In the genomic region with DNA sequence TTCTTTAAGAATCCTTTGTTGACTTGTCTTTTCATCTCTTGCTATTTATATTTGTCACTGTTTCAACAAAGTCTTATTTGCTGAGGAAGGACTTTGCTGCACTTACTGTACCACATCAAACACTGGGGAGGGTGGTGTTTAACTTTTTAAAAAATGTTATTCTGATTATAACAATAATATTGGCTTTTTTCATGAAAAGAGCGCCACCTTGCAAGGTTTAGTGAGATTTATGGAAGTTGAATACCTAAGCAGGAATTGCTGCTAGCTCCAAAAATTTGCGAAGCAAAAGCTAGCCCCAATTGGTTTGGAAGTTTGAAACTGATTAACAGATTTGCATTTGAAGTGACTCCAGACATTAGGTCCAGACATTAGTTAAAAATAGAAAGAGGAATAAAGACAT, we compare ENCODE assay signal across 26 cellular contexts. TPM values are rescaled to one million over a fixed set of nuclear protein-coding genes. Genes with fewer than 3 reads are reported as not detected.
A peak's percentile ranks its signal among the peaks of the same experiment; 100 is the strongest.
DNase-seq lines count a peak whose midpoint lies in the region; FAIRE-seq and TF ChIP-seq lines count a peak whose summit lies in the region.
"Had no signal": no experiment of that assay in that cellular context is flagged by ENCODE, and none has a peak within 500 bp of the region (broad histone marks: within the 10 kb centered on the region; RNA-seq: fewer than 3 reads in every experiment).

No MANE protein-coding gene starts in this region.

- TF ChIP-seq CTCF in OCI-LY1 (IDR thresholded peaks at IDR 0.05; ENCODE audit: low read length) (peak; percentile 19; the same call in 1 of the 2 replicates), H1 (IDR thresholded peaks at IDR 0.05; ENCODE audit: control extremely low read depth in 1 of 3, insufficient read depth in 1 of 3, low read depth in 1 of 3, low read length in 3 of 3) (no peak), retinal pigment epithelial cell (conservative IDR thresholded peaks at IDR 0.05; ENCODE audit: low read depth, low read length) (peak; percentile 38)

- CTCF ChIA-PET in H1 (lab: Charles Lee; ENCODE audit: partially characterized antibody), result interaction anchor here (1.3 to 17.2 kb wide), 4 partner anchors 22 to 60 kb away, joined by 3 to 485 read pairs (median 8); partner anchors contain the start of gene ZIC4

- no peak overlapping the region for H4K8ac ChIP-seq in H1 (ENCODE audit: extremely low read depth, insufficient read depth, low read length)

- H4K91ac ChIP-seq in H1 (replicated peaks; ENCODE audit: insufficient read length, low read length), result no peak overlapping the region

- H3K9ac ChIP-seq in OCI-LY1 (ENCODE audit: low read length) (no peak overlapping the region), H1 (replicated peaks in 1 of 4; ENCODE audit: extremely low read depth in 1 of 4, low read depth in 3 of 4, low read length in 3 of 4) (no peak overlapping the region)

- WGBS in H1 (ENCODE audit: extremely low coverage in 1 of 2, insufficient coverage in 1 of 2, insufficient read length in 1 of 2, insufficient replicate concordance in 2 of 2, low coverage in 1 of 2, low lambda C conversion rate in 2 of 2, missing lambda C conversion rate in 1 of 2), 2 experiments, result 7% methylated on average over 2 of the region's 2 CpGs; no CpG with 5 or more reads in 1 of the 2 experiments

- DNase-seq in DMS53 (lab: John Stamatoyannopoulos, UW), result peak; percentile 25
- no peak for DNase-seq in DMS53 treated with DMSO at 0.1 percent for 48 hours (lab: John Stamatoyannopoulos, UW; ENCODE audit: unreplicated experiment)
- no peak for DNase-seq in H1 (ENCODE audit: low read depth in 1 of 2, low spot score in 2 of 2)
- no peak for DNase-seq in retinal pigment epithelial cell (ENCODE audit: low read depth)
- no peak for DNase-seq in NCI-H1694 (lab: John Stamatoyannopoulos, UW)
- no peak for DNase-seq in HPDE6-E6E7 (ENCODE audit: extremely low spot score)
- DNase-seq in GM19239 (ENCODE audit: insufficient read length, low spot score), result no peak
- DNase-seq: 8988T; activated CD4-positive, alpha-beta T cell treated with anti-CD3 and anti-CD28 coated beads for 1 hour; activated naive CD4-positive, alpha-beta T cell; activated T-cell treated with anti-CD3 and anti-CD28 coated beads, Interleukin-2, amount 50 U/mL, for 4 hours; Calu3; effector CD8-positive, alpha-beta T cell; islet precursor cell; Kasumi-1; NCI-H1092 treated with DMSO at 0.1 percent for 48 hours; NCI-H2029 treated with DMSO at 0.1 percent for 48 hours; NCI-H226; NCI-H774; right cardiac atrium; Right ventricle myocardium superior had no signal

- H3K9me2 ChIP-seq in OCI-LY1 (ENCODE audit: low read depth, low read length), result no peaks in the 10 kb centered on the region

- no peaks in the 10 kb centered on the region for H3K9me3 ChIP-seq in OCI-LY1 (ENCODE audit: low read length)
- no peaks in the 10 kb centered on the region for H3K9me3 ChIP-seq in H1 (ENCODE audit: insufficient read depth in 2 of 2, low read depth in 1 of 2, low read length in 1 of 2)

- H2BK15ac ChIP-seq in H1 (ENCODE audit: low read length), result no peak overlapping the region

- H2AFZ ChIP-seq in OCI-LY1 (ENCODE audit: low read length) (no peak overlapping the region), H1 (ENCODE audit: low read length) (no peak overlapping the region)

- H3K27me3 ChIP-seq in OCI-LY1 (ENCODE audit: insufficient read depth, low read length), result no peaks in the 10 kb centered on the region
- H3K27me3 ChIP-seq in H1 (replicated peaks in 1 of 4; ENCODE audit: control insufficient read depth in 3 of 4, extremely low read depth in 1 of 4, insufficient read depth in 3 of 4, low read length in 3 of 4), result peaks cover 68 to 98% (median 88%) of the 10 kb centered on the region in 4 experiments

- H3K36me3 ChIP-seq in OCI-LY1 (ENCODE audit: insufficient read depth, low read length) (no peaks in the 10 kb centered on the region), H1 (ENCODE audit: control insufficient read depth in 2 of 4, insufficient read depth in 4 of 4, low read length in 3 of 4) (peaks cover 0 to 3% (median 0%) of the 10 kb centered on the region in 4 experiments; a peak in 1 of 8 replicates)
- H3K36me3 ChIP-seq: esophagus muscularis mucosa, tibial nerve had no signal

- no peak overlapping the region for H3K14ac ChIP-seq in H1 (ENCODE audit: insufficient read length)

- H3K27ac ChIP-seq in OCI-LY1 (ENCODE audit: low read depth, low read length, poor library complexity, severe bottlenecking) (no peak overlapping the region), H1 (ENCODE audit: low read depth, low read length) (no peak overlapping the region)
- H3K27ac ChIP-seq: C4-2B, esophagus muscularis mucosa, tibial nerve had no signal

- no peak for FAIRE-seq in H1 (lab: Jason Lieb, UNC)
- no peak for FAIRE-seq in GM19239 (lab: Jason Lieb, UNC)
- FAIRE-seq: TTC549 had no signal

- no peak overlapping the region for H2AK5ac ChIP-seq in H1 (ENCODE audit: low read depth, low read length)

- no peak for TF ChIP-seq EP300 in H1 (IDR thresholded peaks at IDR 0.05; ENCODE audit: borderline replicate concordance in 1 of 2, low read depth in 2 of 2, low read length in 2 of 2)

- no peak overlapping the region for H2BK120ac ChIP-seq in H1 (replicated peaks; ENCODE audit: low read depth, low read length)

- POLR2A ChIA-PET in H1 (lab: Charles Lee; ENCODE audit: partially characterized antibody), result no interaction called here

- H3K79me2 ChIP-seq in OCI-LY1 (ENCODE audit: insufficient read depth, low read length) (no peaks in the 10 kb centered on the region), H1 (ENCODE audit: control insufficient read depth in 1 of 2, insufficient read depth in 2 of 2, low read length in 2 of 2) (no peaks in the 10 kb centered on the region)

- H3F3A ChIP-seq in OCI-LY1 (ENCODE audit: insufficient read depth, low read length), result no peaks in the 10 kb centered on the region

- TF ChIP-seq POLR2A in H1 (IDR thresholded peaks at IDR 0.05; ENCODE audit: control extremely low read depth in 1 of 2, low read depth in 2 of 2, low read length in 2 of 2), result no peak

- TF ChIP-seq RAD21 in H1 (IDR thresholded peaks at IDR 0.05 in 1 of 2, conservative IDR thresholded peaks at IDR 0.05 in 1 of 2; ENCODE audit: low read depth in 2 of 2, low read length in 2 of 2), result no peak

- H3K4me2 ChIP-seq in OCI-LY1 (ENCODE audit: low read length), result no peak overlapping the region
- H3K4me2 ChIP-seq in H1 (ENCODE audit: insufficient read depth in 1 of 2, low read depth in 2 of 2, low read length in 2 of 2), result no peak overlapping the region

- no peak overlapping the region for H3K18ac ChIP-seq in H1 (ENCODE audit: extremely low read depth, low read length)

- H3K4ac ChIP-seq in H1 (replicated peaks; ENCODE audit: insufficient read length, low read depth, low read length), result no peak overlapping the region

- H2BK12ac ChIP-seq in H1 (ENCODE audit: low read depth, low read length), result no peak overlapping the region

- no peak overlapping the region for H3K23ac ChIP-seq in H1 (ENCODE audit: insufficient read length)

- H3K79me1 ChIP-seq in H1 (ENCODE audit: low read depth, low read length), result no peaks in the 10 kb centered on the region

- H2BK5ac ChIP-seq in H1 (ENCODE audit: low read depth, low read length), result no peak overlapping the region

- H3K4me1 ChIP-seq in OCI-LY1 (ENCODE audit: insufficient read depth, low read length, severe bottlenecking), result no peaks in the 10 kb centered on the region
- peaks cover 10 to 26% (median 18%) of the 10 kb centered on the region in 4 experiments for H3K4me1 ChIP-seq in H1 (replicated peaks in 1 of 4; ENCODE audit: control insufficient read depth in 3 of 4, insufficient read depth in 4 of 4, low read length in 3 of 4)

- no peak overlapping the region for H3K56ac ChIP-seq in H1 (replicated peaks; ENCODE audit: insufficient read length, low read depth, low read length)

- H3K4me3 ChIP-seq in OCI-LY1 (ENCODE audit: low read depth, low read length, poor library complexity, severe bottlenecking) (no peak overlapping the region), H1 (ENCODE audit: extremely low read depth in 1 of 4, insufficient read depth in 2 of 4, low read depth in 3 of 4, low read length in 4 of 4) (no peak overlapping the region), retinal pigment epithelial cell (ENCODE audit: low read length) (no peak overlapping the region)
- H3K4me3 ChIP-seq: esophagus muscularis mucosa, tibial nerve had no signal

- H4K5ac ChIP-seq in H1 (ENCODE audit: insufficient read length, low read depth, low read length), result no peak overlapping the region

- no peak overlapping the region for H2BK20ac ChIP-seq in H1 (ENCODE audit: low read length)

- peaks cover 9% of the 10 kb centered on the region; the same call in 1 of the 2 replicates for H3K23me2 ChIP-seq in H1 (ENCODE audit: low read depth, low read length)

- no peaks in the 10 kb centered on the region for H4K20me1 ChIP-seq in OCI-LY1 (ENCODE audit: insufficient read depth, low read length)
- H4K20me1 ChIP-seq in H1 (replicated peaks in 1 of 2; ENCODE audit: control insufficient read depth in 1 of 2, insufficient read depth in 2 of 2, low read length in 2 of 2), result peaks cover 14 to 16% of the 10 kb centered on the region in 2 experiments

TF ChIP-seq in H1, 55 proteins besides CTCF, POLR2A, EP300 and RAD21 (continues in another document):
- TF ChIP-seq CHD2 (IDR thresholded peaks at IDR 0.05; ENCODE audit: low read length) (no peak), SUZ12 (IDR thresholded peaks at IDR 0.05; ENCODE audit: low read length) (peak; percentile 44), ZNF274 (IDR thresholded peaks at IDR 0.05; ENCODE audit: borderline replicate concordance, extremely low read depth, low read length) (no peak), CEBPB (IDR thresholded peaks at IDR 0.05; ENCODE audit: low read depth, low read length) (no peak)

RNA-seq across cellular contexts. Expression of gene ZIC1, which starts 6.7 kb away (rescaled TPM):
- total RNA-seq in H1 (2021; fragmentation: NEBNext Ultra II Directional; extraction: Animal tissue kit (Norgen Biotek cat#: 25700)), result 1.5 and 2.2 TPM in 2 replicates
- polyA plus RNA-seq in H1 (2011; rRNA removed), result 0.80 and 3.6 TPM in 2 replicates
- polyA plus RNA-seq in H1 (2011; cell fraction: cytosol; rRNA removed), result 1.7 TPM
- polyA plus RNA-seq in H1 (2011; cell fraction: nucleus; rRNA removed), result 2.7 TPM
- 0.27 to 0.77 TPM (median 0.60 TPM) in 4 replicates for polyA plus RNA-seq in H1 (2012, experiment 1 of 2)
- 0.08 TPM for polyA plus RNA-seq in H1 (2012, experiment 2 of 2)
- polyA plus RNA-seq in H1 (2013, experiment 1 of 2), result 1.4 TPM
- polyA plus RNA-seq in H1 (2013, experiment 2 of 2), result 0.75 TPM
- 0.07 and 0.47 TPM in 2 replicates for polyA minus RNA-seq in H1 (2011; rRNA and poly(A)+ RNA removed)
- polyA minus RNA-seq in H1 (2011; cell fraction: cytosol; rRNA and poly(A)+ RNA removed), result 1.6 TPM
- polyA minus RNA-seq in H1 (2011; cell fraction: nucleus; rRNA and poly(A)+ RNA removed), result 2.4 TPM
- total RNA-seq: activated T-cell treated with anti-CD3 and anti-CD28 coated beads, Interleukin-2, amount 50 U/mL, for 4 hours; Calu3; esophagus muscularis mucosa; Right ventricle myocardium superior; tibial nerve had no signal
- polyA plus RNA-seq: right cardiac atrium had no signal

RNA-seq across cellular contexts. Expression of gene ZIC4, which starts 9.5 kb away (rescaled TPM):
- total RNA-seq in H1 (2021; fragmentation: NEBNext Ultra II Directional; extraction: Animal tissue kit (Norgen Biotek cat#: 25700)), result 0.13 TPM in 1 of 2 replicates, not detected in the other
- 0.03 and 0.31 TPM in 2 replicates for polyA plus RNA-seq in H1 (2011; rRNA removed)
- polyA plus RNA-seq in H1 (2011; cell fraction: cytosol; rRNA removed), result 0.08 TPM
- 0.27 TPM for polyA plus RNA-seq in H1 (2011; cell fraction: nucleus; rRNA removed)
- 0.27 TPM in 1 of 4 replicates, not detected in the others for polyA plus RNA-seq in H1 (2012, experiment 1 of 2)
- 0.08 TPM for polyA plus RNA-seq in H1 (2012, experiment 2 of 2)
- 0.06 TPM for polyA plus RNA-seq in H1 (2013, experiment 1 of 2)
- 0.06 TPM for polyA plus RNA-seq in H1 (2013, experiment 2 of 2)
- polyA minus RNA-seq in H1 (2011; rRNA and poly(A)+ RNA removed), result not detected in 2 replicates
- not detected for polyA minus RNA-seq in H1 (2011; cell fraction: cytosol; rRNA and poly(A)+ RNA removed)
- 0.60 TPM for polyA minus RNA-seq in H1 (2011; cell fraction: nucleus; rRNA and poly(A)+ RNA removed)
- total RNA-seq: activated T-cell treated with anti-CD3 and anti-CD28 coated beads, Interleukin-2, amount 50 U/mL, for 4 hours; Calu3; esophagus muscularis mucosa; right cardiac atrium; Right ventricle myocardium superior had no signal
- polyA plus RNA-seq: right cardiac atrium had no signal

Comparison
In these comparisons a context has a peak if more than half of its experiments do, and no peak if none do; other contexts are left out.
1. CTCF ChIP-seq: peak in OCI-LY1 (single experiment) and retinal pigment epithelial cell (single experiment); none in H1 (0 of 3).